ENCODE assay signal across 1 cellular context in the genomic region with DNA sequence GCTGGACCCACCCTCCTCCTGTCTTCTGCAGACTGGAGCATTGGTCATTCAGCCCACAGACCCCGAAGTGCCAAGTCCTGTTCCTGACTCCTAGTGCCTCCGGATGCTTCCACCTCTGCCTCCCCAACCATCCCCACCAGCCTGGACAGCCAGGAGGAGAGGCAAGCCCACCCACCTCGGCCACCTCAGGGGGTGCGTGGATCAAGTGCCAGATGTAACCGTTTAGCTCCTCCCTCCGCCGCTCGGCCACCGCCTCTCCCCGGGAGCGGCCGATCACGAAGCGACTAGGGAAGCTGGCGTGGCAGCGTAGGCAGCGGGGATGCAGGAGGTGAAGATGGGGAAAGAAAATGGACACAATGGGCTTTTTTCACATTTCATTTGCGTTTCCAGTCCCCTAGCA.
TF ChIP-seq lines count a peak whose summit lies in the region.

No MANE protein-coding gene starts in this region.

TF ChIP-seq in H1, 55 proteins besides CTCF, POLR2A, EP300 and RAD21:
- TF ChIP-seq BCL11A (IDR thresholded peaks at IDR 0.05; ENCODE audit: low read depth in 2 of 2, low read length in 2 of 2): no peak
- TF ChIP-seq KDM4A (IDR thresholded peaks at IDR 0.05; ENCODE audit: low read depth, low read length, severe bottlenecking): no peak
- TF ChIP-seq NANOG (IDR thresholded peaks at IDR 0.05; ENCODE audit: insufficient read depth, low read depth, low read length, poor library complexity, severe bottlenecking): no peak
- no peak for TF ChIP-seq RXRA (IDR thresholded peaks at IDR 0.05; ENCODE audit: insufficient read depth, low read depth, low read length)
- TF ChIP-seq SP4 (IDR thresholded peaks at IDR 0.05; ENCODE audit: low read length): no peak
- no peak for TF ChIP-seq CHD2 (IDR thresholded peaks at IDR 0.05; ENCODE audit: low read length)
- TF ChIP-seq SP1 (IDR thresholded peaks at IDR 0.05; ENCODE audit: low read depth, low read length): no peak
- TF ChIP-seq CBX5 (IDR thresholded peaks at IDR 0.05; ENCODE audit: low read depth, low read length): no peak
- TF ChIP-seq, protein P1, sequence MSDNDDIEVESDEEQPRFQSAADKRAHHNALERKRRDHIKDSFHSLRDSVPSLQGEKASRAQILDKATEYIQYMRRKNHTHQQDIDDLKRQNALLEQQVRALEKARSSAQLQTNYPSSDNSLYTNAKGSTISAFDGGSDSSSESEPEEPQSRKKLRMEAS (IDR thresholded peaks at IDR 0.05): no peak
- no peak for TF ChIP-seq KDM1A (IDR thresholded peaks at IDR 0.05; ENCODE audit: borderline replicate concordance, low read length)
- no peak for TF ChIP-seq GABPA (IDR thresholded peaks at IDR 0.05; ENCODE audit: borderline replicate concordance, insufficient read depth, low read length)
- no peak for TF ChIP-seq FOSL1 (IDR thresholded peaks at IDR 0.05; ENCODE audit: insufficient read depth, low read depth, low read length)
- no peak for TF ChIP-seq KDM5A (IDR thresholded peaks at IDR 0.05; ENCODE audit: low read length)
- TF ChIP-seq EZH2 (IDR thresholded peaks at IDR 0.05; ENCODE audit: low read depth, low read length, severe bottlenecking): no peak
- TF ChIP-seq, protein P2, sequence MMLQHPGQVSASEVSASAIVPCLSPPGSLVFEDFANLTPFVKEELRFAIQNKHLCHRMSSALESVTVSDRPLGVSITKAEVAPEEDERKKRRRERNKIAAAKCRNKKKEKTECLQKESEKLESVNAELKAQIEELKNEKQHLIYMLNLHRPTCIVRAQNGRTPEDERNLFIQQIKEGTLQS (IDR thresholded peaks at IDR 0.05; ENCODE audit: insufficient read depth, low read depth, low read length): no peak
- TF ChIP-seq POU5F1 (IDR thresholded peaks at IDR 0.05; ENCODE audit: low read depth, low read length): no peak
- no peak for TF ChIP-seq NRF1 (IDR thresholded peaks at IDR 0.05; ENCODE audit: low read depth, low read length)
- TF ChIP-seq TAF1 (IDR thresholded peaks at IDR 0.05; ENCODE audit: low read depth, low read length): no peak
- TF ChIP-seq ASH2L (IDR thresholded peaks at IDR 0.05; ENCODE audit: low read length): no peak
- TF ChIP-seq, protein P3, sequence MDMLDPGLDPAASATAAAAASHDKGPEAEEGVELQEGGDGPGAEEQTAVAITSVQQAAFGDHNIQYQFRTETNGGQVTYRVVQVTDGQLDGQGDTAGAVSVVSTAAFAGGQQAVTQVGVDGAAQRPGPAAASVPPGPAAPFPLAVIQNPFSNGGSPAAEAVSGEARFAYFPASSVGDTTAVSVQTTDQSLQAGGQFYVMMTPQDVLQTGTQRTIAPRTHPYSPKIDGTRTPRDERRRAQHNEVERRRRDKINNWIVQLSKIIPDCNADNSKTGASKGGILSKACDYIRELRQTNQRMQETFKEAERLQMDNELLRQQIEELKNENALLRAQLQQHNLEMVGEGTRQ (IDR thresholded peaks at IDR 0.05; ENCODE audit: low read length): no peak
